In the genomic region with DNA sequence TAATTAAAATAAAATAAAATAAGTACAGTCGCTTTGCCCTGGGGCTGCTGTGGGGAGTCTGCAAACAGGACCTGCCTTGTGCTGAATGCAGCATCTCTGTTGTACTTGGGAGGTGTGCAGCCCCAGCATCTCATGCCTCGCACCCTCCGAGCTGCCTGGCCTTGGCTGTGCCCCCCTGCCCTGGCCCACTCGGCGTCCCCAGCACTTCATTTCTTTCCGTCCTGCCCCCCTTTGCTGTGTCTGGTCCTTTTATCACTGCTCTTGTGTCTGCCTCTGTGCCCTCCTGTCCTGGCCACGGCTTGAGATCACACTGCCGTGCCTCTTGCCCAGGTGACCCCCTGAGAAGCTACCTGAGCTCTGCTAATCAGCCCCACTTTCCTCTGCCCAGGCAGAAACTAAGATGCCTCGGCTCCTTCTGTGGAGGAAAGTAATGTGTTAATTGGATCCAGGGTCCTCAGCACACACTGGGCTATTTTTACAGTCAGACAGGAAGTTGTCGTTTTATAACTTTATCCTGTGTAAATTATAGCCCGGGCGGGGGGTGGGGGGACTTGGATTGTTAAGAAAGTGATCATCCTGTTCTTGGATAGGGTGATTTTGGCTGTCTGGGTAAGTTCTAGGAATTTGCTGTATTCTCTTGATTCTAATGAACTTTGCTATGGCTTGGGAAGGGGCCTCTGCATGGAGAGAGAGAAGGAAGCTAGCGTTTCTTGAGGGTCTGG, we compare ENCODE assay signal across 13 cellular contexts.
"Had no signal": no experiment of that assay in that cellular context is flagged by ENCODE, and none has a peak within 500 bp of the region (broad histone marks: within the 10 kb centered on the region; RNA-seq: fewer than 3 reads in every experiment).

No MANE protein-coding gene starts in this region.

- H3K9me3 Mint-ChIP-seq: activated CD4-positive, alpha-beta T cell treated with anti-CD3 and anti-CD28 coated beads, Interleukin-2, amount 10 ng/mL, durations not matched to agents 7 days and 5 days; activated naive CD4-positive, alpha-beta T cell treated with anti-CD3 and anti-CD28 coated beads, Interleukin-2, amount 50 U/mL, for 24 hours; central memory CD8-positive, alpha-beta T cell; natural killer cell; T-cell had no signal

- H3K4me1 Mint-ChIP-seq: activated CD4-positive, alpha-beta T cell treated with anti-CD3 and anti-CD28 coated beads, Interleukin-2, amount 10 ng/mL, durations not matched to agents 7 days and 5 days; activated naive CD4-positive, alpha-beta T cell treated with anti-CD3 and anti-CD28 coated beads, Interleukin-2, amount 50 U/mL, for 24 hours had no signal

- H3K27me3 ChIP-seq: body of pancreas had no signal

- H3K4me3 ChIP-seq: body of pancreas had no signal

- ATAC-seq: body of pancreas; left lobe of liver; natural killer cell; sciatic nerve; stimulated activated naive B cell treated with anti-CD40 and anti-IgM and Interleukin-4, amounts not matched to agents 10 μg/mL and 1 μg/mL and 100 μg/mL, for 72 hours; T-cell had no signal

- DNase-seq: activated CD4-positive, alpha-beta T cell treated with anti-CD3 and anti-CD28 coated beads, Interleukin-2, amount 10 ng/mL, durations not matched to agents 7 days and 5 days; activated CD8-positive, alpha-beta memory T cell treated with anti-CD3 and anti-CD28 coated beads for 24 hours; activated T-cell treated with anti-CD3 and anti-CD28 coated beads for 4 hours; body of pancreas; mammary epithelial cell; natural killer cell; stimulated activated CD4-positive, alpha-beta T cell treated with anti-CD3 and anti-CD28 coated beads, Interleukin-2, amount 100 ng/mL, for 24 hours; stimulated activated naive B cell treated with anti-CD40 and anti-IgM and Interleukin-4, amounts not matched to agents 10 μg/mL and 1 μg/mL and 100 μg/mL, for 72 hours; T-cell had no signal

- H3K9me3 ChIP-seq: body of pancreas had no signal

- H3K27ac ChIP-seq: body of pancreas had no signal

- H3K4me3 Mint-ChIP-seq: activated CD4-positive, alpha-beta T cell treated with anti-CD3 and anti-CD28 coated beads, Interleukin-2, amount 10 ng/mL, durations not matched to agents 7 days and 5 days; activated naive CD4-positive, alpha-beta T cell treated with anti-CD3 and anti-CD28 coated beads, Interleukin-2, amount 50 U/mL, for 24 hours; central memory CD8-positive, alpha-beta T cell; natural killer cell; stimulated activated naive B cell treated with anti-CD40 and anti-IgM and Interleukin-4, amounts not matched to agents 10 μg/mL and 1 μg/mL and 100 μg/mL, for 72 hours; T-cell had no signal

- H3K36me3 Mint-ChIP-seq: activated naive CD4-positive, alpha-beta T cell treated with anti-CD3 and anti-CD28 coated beads, Interleukin-2, amount 50 U/mL, for 24 hours; natural killer cell; stimulated activated naive B cell treated with anti-CD40 and anti-IgM and Interleukin-4, amounts not matched to agents 10 μg/mL and 1 μg/mL and 100 μg/mL, for 72 hours; T-cell had no signal

- H3K27me3 Mint-ChIP-seq: central memory CD8-positive, alpha-beta T cell had no signal

- H3K27ac Mint-ChIP-seq: activated CD4-positive, alpha-beta T cell treated with anti-CD3 and anti-CD28 coated beads, Interleukin-2, amount 10 ng/mL, durations not matched to agents 7 days and 5 days; activated naive CD4-positive, alpha-beta T cell treated with anti-CD3 and anti-CD28 coated beads, Interleukin-2, amount 50 U/mL, for 24 hours; natural killer cell; stimulated activated naive B cell treated with anti-CD40 and anti-IgM and Interleukin-4, amounts not matched to agents 10 μg/mL and 1 μg/mL and 100 μg/mL, for 72 hours; T-cell had no signal
